8 cellular contexts compared by ENCODE assay signal in the genomic region with DNA sequence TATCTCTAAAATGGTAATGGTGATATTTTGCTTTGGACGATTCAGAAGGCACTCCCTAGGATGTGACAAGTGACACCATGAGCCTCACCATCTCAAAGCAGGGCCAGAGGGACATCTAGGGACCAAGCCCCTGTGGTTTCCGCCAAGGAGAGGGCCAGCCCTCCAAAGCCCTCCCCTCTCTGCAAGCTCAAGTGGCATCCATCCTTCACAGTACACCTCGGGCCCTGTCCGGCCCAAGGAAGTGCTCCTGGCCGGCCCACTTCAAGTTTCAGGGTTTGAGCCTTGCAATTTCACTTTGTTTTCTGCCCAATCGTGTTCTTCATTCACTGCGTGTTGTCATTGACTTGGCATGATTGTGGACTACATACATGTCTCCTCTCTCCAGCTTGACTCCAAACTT.
"Had no signal": no experiment of that assay in that cellular context is flagged by ENCODE, and none has a peak within 500 bp of the region (broad histone marks: within the 10 kb centered on the region; RNA-seq: fewer than 3 reads in every experiment).

No MANE protein-coding gene starts in this region.

- ATAC-seq: HCT116, K562 had no signal

- H3K27ac ChIP-seq: GM23248 had no signal

- H3K4me3 ChIP-seq: GM23248, HAP-1, K562 had no signal

- H3K9me3 ChIP-seq: HAP-1 had no signal

- H3K27ac Mint-ChIP-seq: HFFc6 had no signal

- H3K4me3 Mint-ChIP-seq: HFFc6 had no signal

- H3K4me1 ChIP-seq: HAP-1 had no signal

- H3K36me3 ChIP-seq: HAP-1 had no signal

- DNase-seq: GM23248, GOT3, H7, HFFc6, IMR-90 had no signal

- H3K9me3 Mint-ChIP-seq: HFFc6 had no signal
